In the genomic region with DNA sequence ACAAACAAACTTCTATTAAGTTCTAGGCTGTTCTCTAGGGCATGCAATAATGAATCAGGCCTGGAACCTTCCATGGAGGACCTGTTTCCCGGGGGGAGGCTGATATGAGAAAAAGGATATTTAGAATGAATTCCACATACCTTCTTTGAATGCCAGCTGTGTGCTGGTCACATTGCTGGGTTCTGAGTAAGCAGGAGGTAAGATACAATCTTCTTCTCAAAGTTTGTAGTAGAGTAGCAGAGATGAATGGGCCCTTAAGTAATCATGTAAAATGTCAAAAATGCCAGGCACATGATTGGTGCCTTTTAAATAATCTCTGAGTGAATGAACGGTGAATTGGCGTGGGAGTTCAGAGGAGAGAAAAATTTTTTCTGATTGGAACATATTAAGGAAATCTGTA, we compare ENCODE assay signal across 16 cellular contexts. TPM values are rescaled to one million over a fixed set of nuclear protein-coding genes. Genes with fewer than 3 reads are reported as not detected.
DNase-seq lines count a peak whose midpoint lies in the region; ATAC-seq and TF ChIP-seq lines count a peak whose summit lies in the region.
"Had no signal": no experiment of that assay in that cellular context is flagged by ENCODE, and none has a peak within 500 bp of the region (broad histone marks: within the 10 kb centered on the region; RNA-seq: fewer than 3 reads in every experiment).

No MANE protein-coding gene starts in this region.

- POLR2A ChIA-PET in SK-N-SH (lab: Yijun Ruan, JAX): no interaction called here

- TF ChIP-seq EP300 in SK-N-SH (IDR thresholded peaks at IDR 0.05; ENCODE audit: borderline replicate concordance in 1 of 2, low read depth in 1 of 2, low read length in 1 of 2): peak; percentile 77 to 98

- peak overlapping the region; percentile 20 to 89; a peak in 3 of 4 replicates for H3K27ac ChIP-seq in SK-N-SH (ENCODE audit: low read depth in 2 of 2, low read length in 1 of 2)
- H3K27ac ChIP-seq: esophagus squamous epithelium, thyroid gland, VCaP had no signal

- peaks cover 54% of the 10 kb centered on the region for H3F3A ChIP-seq in SK-N-SH (replicated peaks; ENCODE audit: insufficient read depth)

- H3K9me2 ChIP-seq in SK-N-SH: no peaks in the 10 kb centered on the region

- H3K4me3 ChIP-seq in SK-N-SH (ENCODE audit: low read depth in 2 of 2, low read length in 1 of 2) (no peak overlapping the region), fibroblast of pulmonary artery (replicated peaks; ENCODE audit: low read depth, low read length) (no peak overlapping the region), skeletal muscle satellite cell (ENCODE audit: low read length) (no peak overlapping the region)
- H3K4me3 ChIP-seq: esophagus squamous epithelium, thyroid gland had no signal

- H2AFZ ChIP-seq in SK-N-SH (ENCODE audit: low read depth): no peak overlapping the region

- CTCF ChIA-PET in SK-N-SH (lab: Yijun Ruan, JAX): no interaction called here

- H3K4me1 ChIP-seq in SK-N-SH (ENCODE audit: control insufficient read depth in 1 of 2, insufficient read depth in 2 of 2, low read depth in 1 of 2, low read length in 1 of 2) (peaks cover 10 to 13% of the 10 kb centered on the region in 2 experiments), skeletal muscle satellite cell (ENCODE audit: control insufficient read depth, insufficient read depth, low read length) (peaks cover 22% of the 10 kb centered on the region)
- H3K4me1 ChIP-seq: thyroid gland had no signal

- H3K36me3 ChIP-seq in SK-N-SH (replicated peaks in 1 of 2; ENCODE audit: control insufficient read depth in 1 of 2, insufficient read depth in 2 of 2, low read length in 1 of 2): no peaks in the 10 kb centered on the region
- H3K36me3 ChIP-seq in skeletal muscle satellite cell (ENCODE audit: insufficient read depth, low read length): no peaks in the 10 kb centered on the region
- H3K36me3 ChIP-seq: esophagus squamous epithelium, thyroid gland had no signal

- H3K79me2 ChIP-seq in SK-N-SH (ENCODE audit: insufficient read depth): no peaks in the 10 kb centered on the region

- no peak for TF ChIP-seq RAD21 in SK-N-SH (IDR thresholded peaks at IDR 0.05; ENCODE audit: low read length)

- 7% methylated on average over 3 of the region's 3 CpGs for WGBS in SK-N-SH (ENCODE audit: low lambda C conversion rate)

- peak; percentile 97 for DNase-seq in HS-27A (ENCODE audit: low read depth)
- DNase-seq in SK-N-SH: no peak
- peak; percentile 80 for DNase-seq in fibroblast of pulmonary artery (ENCODE audit: low read depth)
- DNase-seq in T-helper 2 cell: no peak
- DNase-seq in stimulated activated CD4-positive, alpha-beta T cell treated with anti-CD3 and anti-CD28 coated beads, Interleukin-1b, Interleukin-23, amount 100 ng/mL, for 48 hours: no peak
- DNase-seq: activated T-cell treated with anti-CD3 and anti-CD28 coated beads, Interleukin-2, amount 50 U/mL, for 1 hour; DMS53; esophagus squamous epithelium; kidney; natural killer cell; RPMI8226; thyroid gland had no signal

- H3K9ac ChIP-seq in SK-N-SH (no peak overlapping the region; the same call in 1 of the 2 replicates), skeletal muscle satellite cell (ENCODE audit: low read depth, low read length) (peak overlapping the region; percentile 8)

- no peak for TF ChIP-seq CTCF in SK-N-SH (IDR thresholded peaks at IDR 0.05)
- no peak for TF ChIP-seq CTCF in fibroblast of pulmonary artery (IDR thresholded peaks at IDR 0.05; ENCODE audit: low read length, missing control alignments)

- no peaks in the 10 kb centered on the region for H3K9me3 ChIP-seq in SK-N-SH
- H3K9me3 ChIP-seq in skeletal muscle satellite cell (replicated peaks; ENCODE audit: low read length): no peaks in the 10 kb centered on the region
- H3K9me3 ChIP-seq: esophagus squamous epithelium, thyroid gland had no signal

- no peaks in the 10 kb centered on the region for H4K20me1 ChIP-seq in SK-N-SH (ENCODE audit: insufficient read depth)

- ATAC-seq in GM18870 (IDR thresholded peaks at IDR 0.05; ENCODE audit: unreplicated experiment): no peak
- ATAC-seq in GM18858 (IDR thresholded peaks at IDR 0.05; ENCODE audit: unreplicated experiment): no peak
- ATAC-seq: natural killer cell had no signal

- H3K27me3 ChIP-seq in SK-N-SH (ENCODE audit: insufficient read depth) (no peaks in the 10 kb centered on the region), skeletal muscle satellite cell (ENCODE audit: control insufficient read depth, insufficient read depth, low read length) (no peaks in the 10 kb centered on the region)
- H3K27me3 ChIP-seq: esophagus squamous epithelium, thyroid gland had no signal

- no peak overlapping the region for H3K4me2 ChIP-seq in SK-N-SH
- peak overlapping the region; percentile 3 for H3K4me2 ChIP-seq in skeletal muscle satellite cell (ENCODE audit: low read length)

TF ChIP-seq in SK-N-SH, 30 proteins besides CTCF, POLR2A, EP300 and RAD21 (continues in another document):
- TF ChIP-seq NFIC (IDR thresholded peaks at IDR 0.05; ENCODE audit: borderline replicate concordance) (peak; percentile 86), POLR2AphosphoS5 (IDR thresholded peaks at IDR 0.05; ENCODE audit: low read depth, low read length) (peak; percentile 77; the same call in 1 of the 2 replicates), FOXM1 (IDR thresholded peaks at IDR 0.05; ENCODE audit: low read depth) (peak; percentile 85), FOSL2 (IDR thresholded peaks at IDR 0.05; ENCODE audit: borderline replicate concordance, low read depth) (peak; percentile 93), JUND (IDR thresholded peaks at IDR 0.05) (peak; percentile 99), TCF12 (IDR thresholded peaks at IDR 0.05) (peak; percentile 99), TEAD4 (IDR thresholded peaks at IDR 0.05; ENCODE audit: borderline replicate concordance, insufficient read depth) (peak; percentile 96), YY1 (IDR thresholded peaks at IDR 0.05; ENCODE audit: low read depth) (no peak), ELF1 (IDR thresholded peaks at IDR 0.05) (no peak)
- TF ChIP-seq, protein P1, sequence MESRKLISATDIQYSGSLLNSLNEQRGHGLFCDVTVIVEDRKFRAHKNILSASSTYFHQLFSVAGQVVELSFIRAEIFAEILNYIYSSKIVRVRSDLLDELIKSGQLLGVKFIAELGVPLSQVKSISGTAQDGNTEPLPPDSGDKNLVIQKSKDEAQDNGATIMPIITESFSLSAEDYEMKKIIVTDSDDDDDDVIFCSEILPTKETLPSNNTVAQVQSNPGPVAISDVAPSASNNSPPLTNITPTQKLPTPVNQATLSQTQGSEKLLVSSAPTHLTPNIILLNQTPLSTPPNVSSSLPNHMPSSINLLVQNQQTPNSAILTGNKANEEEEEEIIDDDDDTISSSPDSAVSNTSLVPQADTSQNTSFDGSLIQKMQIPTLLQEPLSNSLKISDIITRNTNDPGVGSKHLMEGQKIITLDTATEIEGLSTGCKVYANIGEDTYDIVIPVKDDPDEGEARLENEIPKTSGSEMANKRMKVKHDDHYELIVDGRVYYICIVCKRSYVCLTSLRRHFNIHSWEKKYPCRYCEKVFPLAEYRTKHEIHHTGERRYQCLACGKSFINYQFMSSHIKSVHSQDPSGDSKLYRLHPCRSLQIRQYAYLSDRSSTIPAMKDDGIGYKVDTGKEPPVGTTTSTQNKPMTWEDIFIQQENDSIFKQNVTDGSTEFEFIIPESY (IDR thresholded peaks at IDR 0.05; ENCODE audit: borderline replicate concordance, low read depth): no peak
- TF ChIP-seq, protein P2, sequence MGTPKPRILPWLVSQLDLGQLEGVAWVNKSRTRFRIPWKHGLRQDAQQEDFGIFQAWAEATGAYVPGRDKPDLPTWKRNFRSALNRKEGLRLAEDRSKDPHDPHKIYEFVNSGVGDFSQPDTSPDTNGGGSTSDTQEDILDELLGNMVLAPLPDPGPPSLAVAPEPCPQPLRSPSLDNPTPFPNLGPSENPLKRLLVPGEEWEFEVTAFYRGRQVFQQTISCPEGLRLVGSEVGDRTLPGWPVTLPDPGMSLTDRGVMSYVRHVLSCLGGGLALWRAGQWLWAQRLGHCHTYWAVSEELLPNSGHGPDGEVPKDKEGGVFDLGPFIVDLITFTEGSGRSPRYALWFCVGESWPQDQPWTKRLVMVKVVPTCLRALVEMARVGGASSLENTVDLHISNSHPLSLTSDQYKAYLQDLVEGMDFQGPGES (IDR thresholded peaks at IDR 0.05; ENCODE audit: low read depth, low read length): no peak
- TF ChIP-seq, protein P3, sequence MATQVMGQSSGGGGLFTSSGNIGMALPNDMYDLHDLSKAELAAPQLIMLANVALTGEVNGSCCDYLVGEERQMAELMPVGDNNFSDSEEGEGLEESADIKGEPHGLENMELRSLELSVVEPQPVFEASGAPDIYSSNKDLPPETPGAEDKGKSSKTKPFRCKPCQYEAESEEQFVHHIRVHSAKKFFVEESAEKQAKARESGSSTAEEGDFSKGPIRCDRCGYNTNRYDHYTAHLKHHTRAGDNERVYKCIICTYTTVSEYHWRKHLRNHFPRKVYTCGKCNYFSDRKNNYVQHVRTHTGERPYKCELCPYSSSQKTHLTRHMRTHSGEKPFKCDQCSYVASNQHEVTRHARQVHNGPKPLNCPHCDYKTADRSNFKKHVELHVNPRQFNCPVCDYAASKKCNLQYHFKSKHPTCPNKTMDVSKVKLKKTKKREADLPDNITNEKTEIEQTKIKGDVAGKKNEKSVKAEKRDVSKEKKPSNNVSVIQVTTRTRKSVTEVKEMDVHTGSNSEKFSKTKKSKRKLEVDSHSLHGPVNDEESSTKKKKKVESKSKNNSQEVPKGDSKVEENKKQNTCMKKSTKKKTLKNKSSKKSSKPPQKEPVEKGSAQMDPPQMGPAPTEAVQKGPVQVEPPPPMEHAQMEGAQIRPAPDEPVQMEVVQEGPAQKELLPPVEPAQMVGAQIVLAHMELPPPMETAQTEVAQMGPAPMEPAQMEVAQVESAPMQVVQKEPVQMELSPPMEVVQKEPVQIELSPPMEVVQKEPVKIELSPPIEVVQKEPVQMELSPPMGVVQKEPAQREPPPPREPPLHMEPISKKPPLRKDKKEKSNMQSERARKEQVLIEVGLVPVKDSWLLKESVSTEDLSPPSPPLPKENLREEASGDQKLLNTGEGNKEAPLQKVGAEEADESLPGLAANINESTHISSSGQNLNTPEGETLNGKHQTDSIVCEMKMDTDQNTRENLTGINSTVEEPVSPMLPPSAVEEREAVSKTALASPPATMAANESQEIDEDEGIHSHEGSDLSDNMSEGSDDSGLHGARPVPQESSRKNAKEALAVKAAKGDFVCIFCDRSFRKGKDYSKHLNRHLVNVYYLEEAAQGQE (IDR thresholded peaks at IDR 0.05; ENCODE audit: low read depth, low read length): 0 out of 2 replicates have a peak, but pooled peaks have one; percentile 55
- TF ChIP-seq, protein P4, sequence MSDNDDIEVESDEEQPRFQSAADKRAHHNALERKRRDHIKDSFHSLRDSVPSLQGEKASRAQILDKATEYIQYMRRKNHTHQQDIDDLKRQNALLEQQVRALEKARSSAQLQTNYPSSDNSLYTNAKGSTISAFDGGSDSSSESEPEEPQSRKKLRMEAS (IDR thresholded peaks at IDR 0.05; ENCODE audit: low read depth): peak; percentile 80; the same call in 1 of the 2 replicates

RNA-seq across cellular contexts. Expression of a gene that starts 47.4 kb away (rescaled TPM):
- polyA plus RNA-seq in SK-N-SH (2012; rRNA removed): 548 and 676 TPM in 2 replicates
- polyA plus RNA-seq in SK-N-SH (2012; cell fraction: cytosol; rRNA removed): 278 and 460 TPM in 2 replicates
- 675 and 717 TPM in 2 replicates for polyA plus RNA-seq in SK-N-SH (2012; cell fraction: nucleus; rRNA removed)
- total RNA-seq in skeletal muscle satellite cell (2012; rRNA removed): 1.8 and 4.2 TPM in 2 replicates

Comparison
In these comparisons a context has a peak if more than half of its experiments do, and no peak if none do; other contexts are left out.
1. DNase-seq: peak in HS-27A (single experiment) and fibroblast of pulmonary artery (single experiment); none in SK-N-SH (single experiment), T-helper 2 cell (0 of 5) and stimulated activated CD4-positive, alpha-beta T cell treated with anti-CD3 and anti-CD28 coated beads, Interleukin-1b, Interleukin-23, amount 100 ng/mL, for 48 hours (single experiment).